9 cellular contexts compared by ENCODE assay signal in genomic region chr1:101308935-101309333, GRCh38.
DNase-seq lines count a peak whose midpoint lies in the region; ATAC-seq and TF ChIP-seq lines count a peak whose summit lies in the region.
"Had no signal": no experiment of that assay in that cellular context is flagged by ENCODE, and none has a peak within 500 bp of the region (broad histone marks: within the 10 kb centered on the region; RNA-seq: fewer than 3 reads in every experiment).

No MANE protein-coding gene starts in this region.

- H3K36me3 ChIP-seq in CD4-positive, CD25-positive, alpha-beta regulatory T cell (ENCODE audit: control insufficient read depth, insufficient read depth, low read length): no peaks in the 10 kb centered on the region
- H3K36me3 ChIP-seq in Peyer's patch (no peaks in the 10 kb centered on the region), vagina (no peaks in the 10 kb centered on the region)
- H3K36me3 ChIP-seq: sigmoid colon had no signal

- H3K9me3 Mint-ChIP-seq in CD4-positive, CD25-positive, alpha-beta regulatory T cell: no peaks in the 10 kb centered on the region

- H3K4me3 Mint-ChIP-seq in CD4-positive, CD25-positive, alpha-beta regulatory T cell: peak overlapping the region; percentile 85 to 93 (median 88)

- TF ChIP-seq CTCF in Peyer's patch (IDR thresholded peaks at IDR 0.05): no peak
- TF ChIP-seq CTCF in vagina (IDR thresholded peaks at IDR 0.05): no peak

- H3K4me3 ChIP-seq in CD4-positive, CD25-positive, alpha-beta regulatory T cell (ENCODE audit: low read depth, low read length): peak overlapping the region; percentile 77
- H3K4me3 ChIP-seq in Peyer's patch: peak overlapping the region; percentile 9 to 50 (median 28)
- H3K4me3 ChIP-seq in iPS-18c (ENCODE audit: insufficient read depth, low read depth, low read length): peak overlapping the region; percentile 42; the same call in 1 of the 2 replicates
- peak overlapping the region in 1 of 2 donors; percentile 39 for H3K4me3 ChIP-seq in vagina

- H3K36me3 Mint-ChIP-seq in CD4-positive, CD25-positive, alpha-beta regulatory T cell: no peaks in the 10 kb centered on the region

- peaks cover 36 to 63% (median 44%) of the 10 kb centered on the region in 4 donors for H3K4me1 Mint-ChIP-seq in CD4-positive, CD25-positive, alpha-beta regulatory T cell

- peak in 1 of 3 donors; percentile 22 for DNase-seq in CD4-positive, CD25-positive, alpha-beta regulatory T cell
- DNase-seq in Peyer's patch (peak in 1 of 3 donors; percentile 60), vagina (ENCODE audit: extremely low spot score in 2 of 2) (no peak), cortex of kidney (lab: John Stamatoyannopoulos, UW) (no peak)

- H3K27me3 Mint-ChIP-seq in CD4-positive, CD25-positive, alpha-beta regulatory T cell: no peaks in the 10 kb centered on the region

- H3K27ac Mint-ChIP-seq in CD4-positive, CD25-positive, alpha-beta regulatory T cell: peak overlapping the region; percentile 95 to 97 (median 96)

- ATAC-seq in CD4-positive, CD25-positive, alpha-beta regulatory T cell (ENCODE audit: low read depth in 2 of 2): peak in 1 of 2 donors; percentile 1
- ATAC-seq in GM18909 (IDR thresholded peaks at IDR 0.05; ENCODE audit: poor library complexity, unreplicated experiment) (peak; percentile 12), HG03108 (IDR thresholded peaks at IDR 0.05; ENCODE audit: unreplicated experiment) (no peak), HG03457 (IDR thresholded peaks at IDR 0.05; ENCODE audit: unreplicated experiment) (no peak)

- TF ChIP-seq POLR2A in Peyer's patch (IDR thresholded peaks at IDR 0.05) (no peak), vagina (IDR thresholded peaks at IDR 0.05) (no peak)

- intact Hi-C loops in vagina (cut with DNase I): no loop called here

- peak overlapping the region; percentile 88 for H3K27ac ChIP-seq in CD4-positive, CD25-positive, alpha-beta regulatory T cell (ENCODE audit: insufficient read depth, low read length, poor library complexity, severe bottlenecking)
- H3K27ac ChIP-seq in Peyer's patch (peak overlapping the region; percentile 14 to 86 (median 48)), vagina (no peak overlapping the region)
- H3K27ac ChIP-seq: sigmoid colon had no signal

- no peaks in the 10 kb centered on the region for H3K9me3 ChIP-seq in CD4-positive, CD25-positive, alpha-beta regulatory T cell (ENCODE audit: control insufficient read depth in 2 of 2, low read length in 2 of 2)
- H3K9me3 ChIP-seq in Peyer's patch (no peaks in the 10 kb centered on the region), iPS-18c (ENCODE audit: control insufficient read depth, insufficient read depth, low read length) (no peaks in the 10 kb centered on the region), vagina (no peaks in the 10 kb centered on the region)
- H3K9me3 ChIP-seq: sigmoid colon had no signal

- no peaks in the 10 kb centered on the region for H3K27me3 ChIP-seq in CD4-positive, CD25-positive, alpha-beta regulatory T cell (ENCODE audit: control insufficient read depth, insufficient read depth, low read length)
- H3K27me3 ChIP-seq in Peyer's patch (no peaks in the 10 kb centered on the region), vagina (no peaks in the 10 kb centered on the region)

- peaks cover 33% of the 10 kb centered on the region for H3K4me1 ChIP-seq in CD4-positive, CD25-positive, alpha-beta regulatory T cell (ENCODE audit: control insufficient read depth, insufficient read depth, low read length, poor library complexity, severe bottlenecking)
- H3K4me1 ChIP-seq in Peyer's patch (peaks cover 0 to 14% (median 2%) of the 10 kb centered on the region in 4 donors), vagina (peaks cover 11% of the 10 kb centered on the region)
